In genomic region chr11:44823920-44824704, GRCh38 we compare ENCODE assay signal across 14 cellular contexts.
DNase-seq lines count a peak whose midpoint lies in the region; FAIRE-seq and TF ChIP-seq lines count a peak whose summit lies in the region.
"Had no signal": no experiment of that assay in that cellular context is flagged by ENCODE, and none has a peak within 500 bp of the region (broad histone marks: within the 10 kb centered on the region; RNA-seq: fewer than 3 reads in every experiment).

No MANE protein-coding gene starts in this region.

- peak overlapping the region; percentile 52 for H4K8ac ChIP-seq in mesenchymal stem cell (ENCODE audit: low read length)

- H3K14ac ChIP-seq in mesenchymal stem cell (ENCODE audit: low read length in 2 of 2): no peak overlapping the region

- no peak for TF ChIP-seq CTCF in astrocyte (IDR thresholded peaks at IDR 0.05; ENCODE audit: insufficient read depth, low read depth, low read length)
- TF ChIP-seq CTCF in left ventricle myocardium inferior (IDR thresholded peaks at IDR 0.05; ENCODE audit: borderline replicate concordance): no peak
- no peak for TF ChIP-seq CTCF in smooth muscle cell (IDR thresholded peaks at IDR 0.05; ENCODE audit: borderline replicate concordance, insufficient read depth, poor library complexity, severe bottlenecking)

- H2AFZ ChIP-seq in astrocyte (ENCODE audit: low read depth, low read length) (no peak overlapping the region), mesenchymal stem cell (ENCODE audit: low read depth, low read length) (peak overlapping the region; percentile 55), smooth muscle cell (ENCODE audit: low read depth) (peak overlapping the region; percentile 9)

- H3K36me3 Mint-ChIP-seq in astrocyte (ENCODE audit: low read depth, unreplicated experiment) (peaks cover 6% of the 10 kb centered on the region), immature natural killer cell (peaks cover 0 to 4% (median 0%) of the 10 kb centered on the region in 3 donors)

- intact Hi-C loops in left ventricle myocardium inferior (cut with micrococcal nuclease): no loop called here

- 39% methylated on average over 12 of the region's 13 CpGs for WGBS in mesenchymal stem cell
- WGBS in smooth muscle cell (ENCODE audit: low lambda C conversion rate): 35% methylated on average over 13 of the region's 13 CpGs

- H4K91ac ChIP-seq in mesenchymal stem cell (ENCODE audit: low read length): no peak overlapping the region

- no peaks in the 10 kb centered on the region for H3K36me3 ChIP-seq in astrocyte (ENCODE audit: insufficient read depth, low read length)
- no peaks in the 10 kb centered on the region for H3K36me3 ChIP-seq in left ventricle myocardium inferior
- no peaks in the 10 kb centered on the region for H3K36me3 ChIP-seq in mesenchymal stem cell (ENCODE audit: control insufficient read depth in 1 of 2, insufficient read depth in 2 of 2, low read depth in 1 of 2, low read length in 2 of 2)
- no peaks in the 10 kb centered on the region for H3K36me3 ChIP-seq in smooth muscle cell (ENCODE audit: low read depth)
- H3K36me3 ChIP-seq: suprapubic skin, WERI-Rb-1 had no signal

- FAIRE-seq in astrocyte (lab: Jason Lieb, UNC): no peak
- FAIRE-seq: D721Med, keratinocyte had no signal

- no peak overlapping the region for H2BK12ac ChIP-seq in mesenchymal stem cell (ENCODE audit: low read length in 2 of 2)

- H3K4me3 Mint-ChIP-seq in astrocyte (ENCODE audit: unreplicated experiment): no peak overlapping the region
- H3K4me3 Mint-ChIP-seq in immature natural killer cell: no peak overlapping the region
- H3K4me3 Mint-ChIP-seq: dendritic cell treated with granulocyte-macrophage colony-stimulating factor and Interleukin-4, amounts not matched to agents 40 ng/mL and 50 ng/mL, for 4 days had no signal

- no peaks in the 10 kb centered on the region for H3K79me1 ChIP-seq in mesenchymal stem cell (replicated peaks; ENCODE audit: low read length, poor library complexity, severe bottlenecking)

- no peak overlapping the region for H2AK5ac ChIP-seq in mesenchymal stem cell (ENCODE audit: low read length, severe bottlenecking)

- no peaks in the 10 kb centered on the region for H3K4me1 ChIP-seq in astrocyte (ENCODE audit: insufficient read depth, low read length)
- peaks cover 81% of the 10 kb centered on the region for H3K4me1 ChIP-seq in left ventricle myocardium inferior
- peaks cover 4% of the 10 kb centered on the region for H3K4me1 ChIP-seq in mesenchymal stem cell (ENCODE audit: control insufficient read depth, insufficient read depth, low read depth, low read length)
- H3K4me1 ChIP-seq in smooth muscle cell (ENCODE audit: low read depth): peaks cover 22% of the 10 kb centered on the region
- H3K4me1 ChIP-seq: psoas muscle, suprapubic skin had no signal

- no peak overlapping the region for H2BK15ac ChIP-seq in mesenchymal stem cell (ENCODE audit: low read depth, poor library complexity, severe bottlenecking)

- H3K18ac ChIP-seq in mesenchymal stem cell (ENCODE audit: low read depth in 1 of 2, low read length in 2 of 2): peak overlapping the region in 1 of 2 experiments; percentile 29

- no peak overlapping the region for H2BK5ac ChIP-seq in mesenchymal stem cell (ENCODE audit: low read depth, low read length, poor library complexity, severe bottlenecking)

- H3K9ac ChIP-seq in astrocyte (ENCODE audit: low read length): no peak overlapping the region
- no peak overlapping the region for H3K9ac ChIP-seq in mesenchymal stem cell (ENCODE audit: low read length)
- H3K9ac ChIP-seq in smooth muscle cell (ENCODE audit: low read depth): no peak overlapping the region

- H3K9me3 ChIP-seq in astrocyte (ENCODE audit: insufficient read depth, low read depth, low read length) (peaks cover 2% of the 10 kb centered on the region), left ventricle myocardium inferior (replicated peaks) (peaks cover 5% of the 10 kb centered on the region), mesenchymal stem cell (ENCODE audit: control insufficient read depth, low read length) (no peaks in the 10 kb centered on the region), smooth muscle cell (replicated peaks; ENCODE audit: low read depth) (no peaks in the 10 kb centered on the region)
- H3K9me3 ChIP-seq: suprapubic skin had no signal

- no peak overlapping the region for H3K4me2 ChIP-seq in astrocyte (ENCODE audit: low read length)
- no peak overlapping the region for H3K4me2 ChIP-seq in mesenchymal stem cell (ENCODE audit: low read length, poor library complexity, severe bottlenecking)
- peak overlapping the region; percentile 61 for H3K4me2 ChIP-seq in smooth muscle cell

- H3K27ac Mint-ChIP-seq in astrocyte (ENCODE audit: unreplicated experiment): peak overlapping the region; percentile 76
- no peak overlapping the region for H3K27ac Mint-ChIP-seq in immature natural killer cell
- H3K27ac Mint-ChIP-seq: dendritic cell treated with granulocyte-macrophage colony-stimulating factor and Interleukin-4, amounts not matched to agents 40 ng/mL and 50 ng/mL, for 4 days had no signal

- H3K4ac ChIP-seq in mesenchymal stem cell (ENCODE audit: low read depth in 1 of 2, low read length in 2 of 2): peak overlapping the region in 1 of 2 experiments; percentile 24

- H3K9me3 Mint-ChIP-seq in astrocyte (ENCODE audit: unreplicated experiment): peaks cover 4% of the 10 kb centered on the region
- no peaks in the 10 kb centered on the region for H3K9me3 Mint-ChIP-seq in immature natural killer cell
- H3K9me3 Mint-ChIP-seq: dendritic cell treated with granulocyte-macrophage colony-stimulating factor and Interleukin-4, amounts not matched to agents 40 ng/mL and 50 ng/mL, for 4 days had no signal

- H3F3A ChIP-seq in smooth muscle cell (ENCODE audit: low read depth): no peaks in the 10 kb centered on the region

- H3K79me2 ChIP-seq in astrocyte (ENCODE audit: insufficient read depth, low read length): no peaks in the 10 kb centered on the region
- H3K79me2 ChIP-seq in smooth muscle cell (ENCODE audit: low read depth): no peaks in the 10 kb centered on the region

- H3K27ac ChIP-seq in astrocyte (ENCODE audit: low read depth, low read length) (no peak overlapping the region), left ventricle myocardium inferior (replicated peaks) (peak overlapping the region; percentile 46), mesenchymal stem cell (ENCODE audit: low read length, poor library complexity, severe bottlenecking) (no peak overlapping the region), smooth muscle cell (ENCODE audit: low read depth) (no peak overlapping the region)
- H3K27ac ChIP-seq: psoas muscle, suprapubic skin, WERI-Rb-1 had no signal

- H2BK120ac ChIP-seq in mesenchymal stem cell (ENCODE audit: low read depth, low read length): peak overlapping the region; percentile 62

- H3K27me3 ChIP-seq in astrocyte (ENCODE audit: insufficient read depth, low read length): peaks cover 11% of the 10 kb centered on the region
- no peaks in the 10 kb centered on the region for H3K27me3 ChIP-seq in left ventricle myocardium inferior (ENCODE audit: low read depth)
- peaks cover 36 to 44% of the 10 kb centered on the region in 2 experiments for H3K27me3 ChIP-seq in mesenchymal stem cell (ENCODE audit: control insufficient read depth in 1 of 2, insufficient read depth in 1 of 2, low read length in 2 of 2)
- H3K27me3 ChIP-seq in smooth muscle cell (ENCODE audit: low read depth): no peaks in the 10 kb centered on the region
- H3K27me3 ChIP-seq: suprapubic skin had no signal

- no peak overlapping the region for H3K23ac ChIP-seq in mesenchymal stem cell (ENCODE audit: low read length in 2 of 2)

- H3K27me3 Mint-ChIP-seq in astrocyte (ENCODE audit: low read depth, unreplicated experiment) (peaks cover 34% of the 10 kb centered on the region), immature natural killer cell (ENCODE audit: low read depth in 3 of 3) (peaks cover 0 to 7% (median 3%) of the 10 kb centered on the region in 3 donors)
- H3K27me3 Mint-ChIP-seq: dendritic cell treated with granulocyte-macrophage colony-stimulating factor and Interleukin-4, amounts not matched to agents 40 ng/mL and 50 ng/mL, for 4 days had no signal

- H4K20me1 ChIP-seq in astrocyte (ENCODE audit: insufficient read depth, low read length): no peaks in the 10 kb centered on the region
- H4K20me1 ChIP-seq in smooth muscle cell (ENCODE audit: low read depth): no peaks in the 10 kb centered on the region

- H3K4me3 ChIP-seq in astrocyte (ENCODE audit: insufficient read depth, low read depth, low read length) (no peak overlapping the region), left ventricle myocardium inferior (no peak overlapping the region), mesenchymal stem cell (ENCODE audit: insufficient read depth in 1 of 2, low read depth in 1 of 2, low read length in 2 of 2) (no peak overlapping the region), smooth muscle cell (no peak overlapping the region)
- H3K4me3 ChIP-seq: psoas muscle, suprapubic skin had no signal

- H3K4me1 Mint-ChIP-seq in astrocyte (ENCODE audit: low read depth, unreplicated experiment): peaks cover 12% of the 10 kb centered on the region
- no peaks in the 10 kb centered on the region for H3K4me1 Mint-ChIP-seq in immature natural killer cell

- DNase-seq in astrocyte (ENCODE audit: low read depth) (no peak), left ventricle myocardium inferior (no peak), mesenchymal stem cell (peak; percentile 10), smooth muscle cell (lab: John Stamatoyannopoulos, UW; ENCODE audit: unreplicated experiment) (no peak), immature natural killer cell (no peak), NCI-H1105 treated with DMSO at 0.1 percent for 48 hours (lab: John Stamatoyannopoulos, UW) (no peak), NCI-H187 treated with DMSO at 0.1 percent for 48 hours (lab: John Stamatoyannopoulos, UW) (no peak)
- DNase-seq in stimulated activated CD4-positive, alpha-beta T cell treated with anti-CD3 and anti-CD28 coated beads, Interleukin-2, amount 100 ng/mL, for 24 hours: no peak
- DNase-seq: psoas muscle, WERI-Rb-1 had no signal
